14 cellular contexts compared by ENCODE assay signal in the genomic region with DNA sequence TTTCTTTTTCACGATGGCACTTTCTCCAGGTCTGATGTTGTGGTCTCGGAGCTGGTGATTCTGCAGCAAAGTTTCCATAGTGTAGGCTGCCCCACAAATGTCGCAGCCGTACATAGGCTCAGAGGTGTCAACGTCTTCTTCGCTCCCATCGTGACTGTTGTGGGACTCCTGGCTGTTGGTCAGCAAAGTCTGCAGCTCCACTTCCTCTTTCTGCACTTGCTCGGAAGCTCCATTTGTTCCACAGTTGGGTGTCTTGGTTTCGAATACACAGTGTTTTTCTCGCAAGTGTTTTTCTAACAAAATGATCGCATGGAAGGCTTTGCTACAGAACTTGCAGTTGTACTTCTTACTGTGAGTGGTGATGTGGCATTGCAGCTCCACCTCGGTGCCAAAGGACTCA.
"Had no signal": no experiment of that assay in that cellular context is flagged by ENCODE, and none has a peak within 500 bp of the region (broad histone marks: within the 10 kb centered on the region; RNA-seq: fewer than 3 reads in every experiment).

No MANE protein-coding gene starts in this region.

- H3K9me3 ChIP-seq: gastroesophageal sphincter, pancreas, testis, upper lobe of right lung had no signal

- H3K36me3 ChIP-seq: pancreas had no signal

- ATAC-seq: gastroesophageal sphincter, pancreas, upper lobe of right lung had no signal

- H3K4me1 Mint-ChIP-seq: activated naive CD8-positive, alpha-beta T cell treated with anti-CD3 and anti-CD28 coated beads for 36 hours had no signal

- H3K9ac ChIP-seq: neural progenitor cell had no signal

- H2AFZ ChIP-seq: neural progenitor cell had no signal

- H3K27ac ChIP-seq: gastroesophageal sphincter, neural progenitor cell, pancreas, testis, upper lobe of right lung had no signal

- H3K36me3 Mint-ChIP-seq: activated naive CD8-positive, alpha-beta T cell treated with anti-CD3 and anti-CD28 coated beads for 36 hours had no signal

- H3K9me3 Mint-ChIP-seq: activated naive CD8-positive, alpha-beta T cell treated with anti-CD3 and anti-CD28 coated beads for 36 hours; neural progenitor cell; stimulated activated naive CD8-positive, alpha-beta T cell treated with anti-CD3 and anti-CD28 coated beads, Interleukin-15, Interleukin-2, amounts not matched to agents 100 ng/mL and 50 ng/mL, for 24 hours had no signal

- H3K27me3 Mint-ChIP-seq: activated naive CD8-positive, alpha-beta T cell treated with anti-CD3 and anti-CD28 coated beads for 36 hours; stimulated activated naive CD8-positive, alpha-beta T cell treated with anti-CD3 and anti-CD28 coated beads, Interleukin-15, Interleukin-2, amounts not matched to agents 100 ng/mL and 50 ng/mL, for 24 hours had no signal

- FAIRE-seq: kidney, pancreas had no signal

- H3K27me3 ChIP-seq: gastroesophageal sphincter, neural progenitor cell, pancreas, testis, upper lobe of right lung had no signal

- H3K4me2 ChIP-seq: neural progenitor cell had no signal

- DNase-seq: activated CD4-positive, alpha-beta T cell treated with anti-CD3 and anti-CD28 coated beads, Interleukin-2, amount 50 U/mL, for 1 hour; activated naive CD8-positive, alpha-beta T cell treated with anti-CD3 and anti-CD28 coated beads for 36 hours; activated T-cell treated with anti-CD3 and anti-CD28 coated beads, Interleukin-2, amount 50 U/mL, for 1 hour; kidney; mesendoderm; pancreas; stimulated activated CD4-positive, alpha-beta T cell treated with anti-CD3 and anti-CD28 coated beads, Interleukin-4, amount 100 ng/mL, for 1 hour; stimulated activated CD8-positive, alpha-beta memory T cell treated with anti-CD3 and anti-CD28 coated beads, Interleukin-4, amount 100 ng/mL, for 48 hours; T-helper 1 cell; testis; upper lobe of right lung had no signal

- H3K4me3 ChIP-seq: gastroesophageal sphincter, neural progenitor cell, pancreas, testis, upper lobe of right lung had no signal

- H3K4me3 Mint-ChIP-seq: activated naive CD8-positive, alpha-beta T cell treated with anti-CD3 and anti-CD28 coated beads for 36 hours; neural progenitor cell; stimulated activated naive CD8-positive, alpha-beta T cell treated with anti-CD3 and anti-CD28 coated beads, Interleukin-15, Interleukin-2, amounts not matched to agents 100 ng/mL and 50 ng/mL, for 24 hours had no signal

- H3K27ac Mint-ChIP-seq: activated naive CD8-positive, alpha-beta T cell treated with anti-CD3 and anti-CD28 coated beads for 36 hours; neural progenitor cell; stimulated activated naive CD8-positive, alpha-beta T cell treated with anti-CD3 and anti-CD28 coated beads, Interleukin-15, Interleukin-2, amounts not matched to agents 100 ng/mL and 50 ng/mL, for 24 hours had no signal

- H3K4me1 ChIP-seq: pancreas, testis had no signal
